In the genomic region with DNA sequence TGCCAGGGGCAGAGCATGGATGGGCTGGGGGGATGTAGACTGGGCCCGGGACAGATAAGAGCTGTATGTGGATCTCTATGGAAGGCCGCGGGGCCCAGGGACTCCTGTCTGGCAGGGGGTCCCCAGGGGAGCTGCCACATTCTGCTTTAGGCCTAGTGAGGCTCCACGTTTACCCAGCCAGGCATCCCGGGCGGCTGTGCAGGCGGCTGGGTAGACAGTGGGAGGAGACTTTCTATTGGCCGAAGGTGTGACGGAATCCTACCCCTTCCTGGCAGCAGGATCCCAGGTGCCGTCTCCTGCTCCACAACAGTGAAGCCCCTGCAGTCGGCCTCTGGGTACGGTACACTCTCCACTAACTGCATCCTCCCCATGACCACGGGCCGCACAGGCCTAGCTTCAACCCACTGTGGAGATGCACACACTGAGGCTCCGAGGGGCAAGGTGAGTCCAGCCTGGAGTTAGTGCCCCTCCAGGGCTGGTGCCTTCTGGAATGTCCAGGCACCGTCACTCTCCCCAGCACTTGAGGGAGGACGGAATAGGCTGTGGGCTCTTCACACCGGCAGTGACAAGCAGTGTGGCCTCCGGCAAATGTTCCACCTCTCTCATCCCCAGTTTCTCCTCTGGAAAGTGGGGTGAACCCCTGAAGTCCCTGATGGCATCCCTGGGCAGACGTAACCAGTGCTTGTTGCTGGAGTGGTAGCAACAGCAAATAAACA, we compare ENCODE assay signal across 12 cellular contexts. TPM values are rescaled to one million over a fixed set of nuclear protein-coding genes. Genes with fewer than 3 reads are reported as not detected.
DNase-seq lines count a peak whose midpoint lies in the region; ATAC-seq and TF ChIP-seq lines count a peak whose summit lies in the region.
"Had no signal": no experiment of that assay in that cellular context is flagged by ENCODE, and none has a peak within 500 bp of the region (broad histone marks: within the 10 kb centered on the region; RNA-seq: fewer than 3 reads in every experiment).

No MANE protein-coding gene starts in this region.

- peaks cover 2% of the 10 kb centered on the region for H3K27me3 Mint-ChIP-seq in activated CD4-positive, alpha-beta memory T cell treated with anti-CD3 and anti-CD28 coated beads, Interleukin-2, amount 10 ng/mL, durations not matched to agents 7 days and 5 days
- H3K27me3 Mint-ChIP-seq: brain had no signal

- no peak overlapping the region for H3K4me3 Mint-ChIP-seq in activated CD4-positive, alpha-beta memory T cell treated with anti-CD3 and anti-CD28 coated beads, Interleukin-2, amount 10 ng/mL, durations not matched to agents 7 days and 5 days
- H3K4me3 Mint-ChIP-seq: brain had no signal

- TF ChIP-seq POLR2A in spleen (IDR thresholded peaks at IDR 0.05) = no peak

- no peaks in the 10 kb centered on the region for H3K36me3 Mint-ChIP-seq in activated CD4-positive, alpha-beta memory T cell treated with anti-CD3 and anti-CD28 coated beads, Interleukin-2, amount 10 ng/mL, durations not matched to agents 7 days and 5 days (ENCODE audit: low read depth)

- TF ChIP-seq CTCF in GM10248 (IDR thresholded peaks at IDR 0.05; ENCODE audit: control extremely low read depth, extremely low read depth, low read depth, missing control alignments) (no peak), spleen (IDR thresholded peaks at IDR 0.05 in 8 of 11, conservative IDR thresholded peaks at IDR 0.05 in 3 of 11) (no peak)

- peaks cover 0 to 49% (median 18%) of the 10 kb centered on the region in 6 donors for H3K36me3 ChIP-seq in spleen

- intact Hi-C loops in right cardiac atrium (cut with DNase I) = loop anchor here in 2 of 4 donors (10.0 kb wide), 4 partner anchors 48 to 528 kb away; no protein-coding TSS in a partner anchor
- intact Hi-C loops in spleen (cut with DNase I; ENCODE audit: low total_unique reads) = loop anchor here (10.0 kb wide), 2 partner anchors 52 to 428 kb away; no protein-coding TSS in a partner anchor

- H3K27ac ChIP-seq in right cardiac atrium (ENCODE audit: low read length) (no peak overlapping the region), spleen (no peak overlapping the region)
- H3K27ac ChIP-seq: parathyroid adenoma had no signal

- H3K9me3 ChIP-seq in right cardiac atrium (ENCODE audit: control insufficient read depth, low read length) (no peaks in the 10 kb centered on the region), spleen (no peaks in the 10 kb centered on the region)

- H3K4me3 ChIP-seq in right cardiac atrium (ENCODE audit: low read length) = no peak overlapping the region
- H3K4me3 ChIP-seq in spleen = no peak overlapping the region

- ATAC-seq in right cardiac atrium (no peak), GM19035 (IDR thresholded peaks at IDR 0.05; ENCODE audit: unreplicated experiment) (no peak), GM19351 (IDR thresholded peaks at IDR 0.05; ENCODE audit: unreplicated experiment) (no peak)

- H3K27me3 ChIP-seq in right cardiac atrium (ENCODE audit: control insufficient read depth, insufficient read depth) (no peaks in the 10 kb centered on the region), spleen (replicated peaks in 1 of 7) (no peaks in the 10 kb centered on the region)

- POLR2A ChIA-PET in GM10248 (lab: Yijun Ruan, JAX) = no interaction called here
- POLR2A ChIA-PET in activated CD4-positive, alpha-beta memory T cell treated with anti-CD3 and anti-CD28 coated beads, Interleukin-2, amount 10 ng/mL, durations not matched to agents 7 days and 5 days (lab: Charles Lee) = interaction anchor here (1.0 kb wide), 1 partner anchor 29 kb away, joined by 3 read pairs; no protein-coding TSS in a partner anchor

- H3K27ac Mint-ChIP-seq in activated CD4-positive, alpha-beta memory T cell treated with anti-CD3 and anti-CD28 coated beads, Interleukin-2, amount 10 ng/mL, durations not matched to agents 7 days and 5 days = no peak overlapping the region
- H3K27ac Mint-ChIP-seq: brain had no signal

- CTCF ChIA-PET in GM10248 (lab: Yijun Ruan, JAX) = interaction anchor here (1.1 to 6.1 kb wide), 2 partner anchors 12 to 429 kb away, joined by 3 to 47 read pairs; no protein-coding TSS in a partner anchor
- CTCF ChIA-PET in activated CD4-positive, alpha-beta memory T cell treated with anti-CD3 and anti-CD28 coated beads, Interleukin-2, amount 10 ng/mL, durations not matched to agents 7 days and 5 days (lab: Charles Lee) = interaction anchor here (1.4 kb wide), 1 partner anchor 523 kb away, joined by 3 read pairs; no protein-coding TSS in a partner anchor

- peak; percentile 19 for DNase-seq in GM10248 (ENCODE audit: extremely low spot score)
- peak; percentile 12 for DNase-seq in activated CD4-positive, alpha-beta memory T cell treated with anti-CD3 and anti-CD28 coated beads, Interleukin-2, amount 10 ng/mL, durations not matched to agents 7 days and 5 days
- DNase-seq in right cardiac atrium = peak; percentile 1 to 45 (median 36)
- peak; percentile 61 for DNase-seq in spleen
- no peak for DNase-seq in H4 (ENCODE audit: low spot score)
- DNase-seq: kidney glomerular epithelial cell had no signal

- H3K9me3 Mint-ChIP-seq in activated CD4-positive, alpha-beta memory T cell treated with anti-CD3 and anti-CD28 coated beads, Interleukin-2, amount 10 ng/mL, durations not matched to agents 7 days and 5 days = no peaks in the 10 kb centered on the region
- H3K9me3 Mint-ChIP-seq: brain had no signal

- 92% methylated on average over 20 of the region's 20 CpGs for WGBS in right cardiac atrium
- 92 to 98% (median 94%) methylated on average over 16 to 20 of the region's 20 CpGs for WGBS in spleen, 5 donors

- H3K4me1 Mint-ChIP-seq in activated CD4-positive, alpha-beta memory T cell treated with anti-CD3 and anti-CD28 coated beads, Interleukin-2, amount 10 ng/mL, durations not matched to agents 7 days and 5 days = peaks cover 11% of the 10 kb centered on the region

- H3K4me1 ChIP-seq in right cardiac atrium (ENCODE audit: control insufficient read depth, insufficient read depth, low read length) = no peaks in the 10 kb centered on the region
- peaks cover 0 to 50% (median 23%) of the 10 kb centered on the region in 6 donors for H3K4me1 ChIP-seq in spleen

RNA-seq across cellular contexts. Expression of a gene that starts 36.8 kb away (rescaled TPM):
- 10 to 100 TPM; 51.9 to 57.7 TPM for total RNA-seq in activated CD4-positive, alpha-beta memory T cell treated with anti-CD3 and anti-CD28 coated beads, Interleukin-2, amount 10 ng/mL, durations not matched to agents 7 days and 5 days
- total RNA-seq in right cardiac atrium (under 1 TPM in 2 of 4 donors, not detected in 2; 0.23 to 0.38 TPM), spleen (10 to 100 TPM; 11.7 to 28.4 (median 20.9) TPM)
- polyA plus RNA-seq in right cardiac atrium (0.16 TPM), spleen (10 to 100 TPM in 1 of 3 donors, 1 to 10 TPM in 2; 8.6 to 11.2 (median 9.8) TPM)
- total RNA-seq in H4 (2014; rRNA removed; shearing (Covaris generic)) = not detected in 2 replicates
- total RNA-seq: fibroblast of lung, temporal lobe had no signal
- polyA plus RNA-seq: fibroblast of lung had no signal

RNA-seq across cellular contexts. Expression of a gene that starts 52.8 kb away (rescaled TPM):
- 1 to 10 TPM in 1 of 2 experiments, under 1 TPM in 1; 0.76 to 1.3 TPM for total RNA-seq in activated CD4-positive, alpha-beta memory T cell treated with anti-CD3 and anti-CD28 coated beads, Interleukin-2, amount 10 ng/mL, durations not matched to agents 7 days and 5 days
- total RNA-seq in right cardiac atrium (10 to 100 TPM; 31.7 to 82.0 (median 44.3) TPM), spleen (10 to 100 TPM in 5 of 7 donors, 1 to 10 TPM in 2; 7.3 to 15.7 (median 10.9) TPM)
- polyA plus RNA-seq in right cardiac atrium (17.3 TPM), spleen (1 to 10 TPM; 4.8 to 7.9 (median 6.7) TPM)
- total RNA-seq in H4 (2014; rRNA removed; shearing (Covaris generic)) = 10.0 and 14.4 TPM in 2 replicates

Comparison
In these comparisons a context has a peak if more than half of its experiments do, and no peak if none do; other contexts are left out.
1. RNA of a gene that starts 36.8 kb away (total RNA-seq): 51.9 to 57.7 TPM in activated CD4-positive, alpha-beta memory T cell treated with anti-CD3 and anti-CD28 coated beads, Interleukin-2, amount 10 ng/mL, durations not matched to agents 7 days and 5 days and 11.7 to 28.4 TPM in spleen; 0.23 to 0.38 TPM in right cardiac atrium and not detected in H4; every median in the first group is over 4 times any median in the second.